In genomic region chr17:5486206-5487124, GRCh38 we compare ENCODE assay signal across 8 cellular contexts. TPM values are rescaled to one million over a fixed set of nuclear protein-coding genes. Genes with fewer than 3 reads are reported as not detected.
DNase-seq lines count a peak whose midpoint lies in the region; ATAC-seq and TF ChIP-seq lines count a peak whose summit lies in the region.

Gene MIS12 (plus strand): TSS chr17:5486566. CDS start chr17:5488863, 2,297 bp downstream.

- intact Hi-C loops in activated B cell treated with CpG ODN at 0.5 μM for 24 hours (cut with micrococcal nuclease) (loop anchor here (1.0 to 5.0 kb wide), 8 partner anchors 15 to 1849 kb away; partner anchors contain the start of genes ARRB2, C1QBP, CTNS and KIAA0753), spleen (cut with DNase I; ENCODE audit: low total_unique reads) (no loop called here)

- POLR2A ChIA-PET in AG04450 (lab: Yijun Ruan, JAX) = interaction anchor here (0.6 to 2.1 kb wide), 11 partner anchors 8 to 98 kb away, joined by 3 to 21 read pairs (median 4); partner anchors contain the start of genes C1QBP, DHX33 and NLRP1
- POLR2A ChIA-PET in activated B cell treated with CpG ODN at 0.5 μM for 24 hours (lab: Charles Lee) = interaction anchor here (0.6 to 4.3 kb wide), 24 partner anchors 8 to 1507 kb away, joined by 3 to 78 read pairs (median 4); partner anchors contain the start of genes C1QBP, DHX33, NLRP1 and NUP88

- peaks cover 21 to 70% (median 47%) of the 10 kb centered on the region in 6 donors for H3K4me1 ChIP-seq in spleen

- no peaks in the 10 kb centered on the region for H3K27me3 Mint-ChIP-seq in activated B cell treated with CpG ODN at 0.5 μM for 24 hours
- peaks cover 10 to 17% (median 10%) of the 10 kb centered on the region in 3 donors for H3K27me3 Mint-ChIP-seq in immature natural killer cell (ENCODE audit: low read depth in 3 of 3)

- H3K27me3 ChIP-seq in AG04450 (ENCODE audit: control insufficient read depth, insufficient read depth, low read length) (no peaks in the 10 kb centered on the region), spleen (replicated peaks in 1 of 7) (no peaks in the 10 kb centered on the region)

- DNase-seq in AG04450 (ENCODE audit: low read depth, low spot score) = peak; percentile 98
- peak; percentile 97 for DNase-seq in NCI-H345 (lab: John Stamatoyannopoulos, UW)
- DNase-seq in activated B cell treated with CpG ODN at 0.5 μM for 24 hours = peak; percentile 84
- peak; percentile 86 to 100 (median 98) for DNase-seq in caudate nucleus (lab: John Stamatoyannopoulos, UW)
- peak; percentile 97 to 98 (median 97) for DNase-seq in immature natural killer cell
- peak; percentile 98 for DNase-seq in spleen

- H3K4me3 ChIP-seq in AG04450 (ENCODE audit: low read depth, low read length) = peak within 1 kb of the TSS; percentile 91
- H3K4me3 ChIP-seq in spleen = peak within 1 kb of the TSS; percentile 85 to 97 (median 93)

- H3K27ac ChIP-seq in AG04450 (ENCODE audit: low read depth, low read length) (peak within 1 kb of the TSS; percentile 99), caudate nucleus (ENCODE audit: low read depth, low read length) (peak within 1 kb of the TSS; percentile 98), spleen (peak within 1 kb of the TSS; percentile 93 to 100 (median 99))

- H3K4me3 Mint-ChIP-seq in activated B cell treated with CpG ODN at 0.5 μM for 24 hours = peak within 1 kb of the TSS; percentile 94
- H3K4me3 Mint-ChIP-seq in immature natural killer cell = peak within 1 kb of the TSS; percentile 94 to 98 (median 96)

- ATAC-seq in HG03196 (IDR thresholded peaks at IDR 0.05; ENCODE audit: unreplicated experiment) (peak; percentile 83), activated B cell treated with CpG ODN at 0.5 μM for 24 hours (ENCODE audit: low read depth) (peak; percentile 87)

- H3K4me1 Mint-ChIP-seq in activated B cell treated with CpG ODN at 0.5 μM for 24 hours (peaks cover 43% of the 10 kb centered on the region), immature natural killer cell (peaks cover 52 to 74% of the 10 kb centered on the region in 2 donors)

- 0 to 1% (median 0%) methylated on average over 36 to 77 of the region's 77 CpGs for WGBS in spleen, 5 donors

- in situ Hi-C loops in GM18951 (cut with MboI; ENCODE audit: low sequenced_read_pairs, unreplicated experiment) = no loop called here

- H3K9me3 ChIP-seq in AG04450 (ENCODE audit: control insufficient read depth, insufficient read depth, low read length) = no peaks in the 10 kb centered on the region
- no peaks in the 10 kb centered on the region for H3K9me3 ChIP-seq in spleen

- H3K27ac Mint-ChIP-seq in activated B cell treated with CpG ODN at 0.5 μM for 24 hours = peak within 1 kb of the TSS; percentile 98
- peak within 1 kb of the TSS; percentile 96 to 100 (median 98) for H3K27ac Mint-ChIP-seq in immature natural killer cell

- H3K9me3 Mint-ChIP-seq in activated B cell treated with CpG ODN at 0.5 μM for 24 hours = no peaks in the 10 kb centered on the region
- H3K9me3 Mint-ChIP-seq in immature natural killer cell = no peaks in the 10 kb centered on the region

- CTCF ChIA-PET in AG04450 (lab: Charles Lee) (interaction anchor here (0.6 kb wide), 1 partner anchor 221 kb away, joined by 3 read pairs; no protein-coding TSS in a partner anchor), activated B cell treated with CpG ODN at 0.5 μM for 24 hours (lab: Charles Lee) (interaction anchor here (1.6 kb wide), 1 partner anchor 47 kb away, joined by 4 read pairs; the partner anchor contains the start of gene C1QBP)

- TF ChIP-seq CTCF in AG04450 (IDR thresholded peaks at IDR 0.05; ENCODE audit: low read depth, low read length) = no peak
- TF ChIP-seq CTCF in activated B cell treated with CpG ODN at 0.5 μM for 24 hours (IDR thresholded peaks at IDR 0.05) = no peak
- peak in 2 of 11 experiments; percentile 1 to 24 for TF ChIP-seq CTCF in spleen (IDR thresholded peaks at IDR 0.05 in 8 of 11, conservative IDR thresholded peaks at IDR 0.05 in 3 of 11)

- TF ChIP-seq POLR2A in GM18951 (IDR thresholded peaks at IDR 0.05; ENCODE audit: extremely low read depth, insufficient read depth, insufficient read length) (peak; percentile 90), spleen (IDR thresholded peaks at IDR 0.05) (peak in 1 of 3 donors; percentile 61)

- H3K36me3 Mint-ChIP-seq in activated B cell treated with CpG ODN at 0.5 μM for 24 hours (ENCODE audit: low read depth) (peaks cover 74% of the 10 kb centered on the region), immature natural killer cell (peaks cover 5 to 16% (median 14%) of the 10 kb centered on the region in 3 donors)

- H3K36me3 ChIP-seq in spleen = peaks cover 3 to 66% (median 57%) of the 10 kb centered on the region in 6 donors

RNA-seq across cellular contexts. Expression of gene MIS12, which starts in this region (rescaled TPM):
- polyA plus RNA-seq in AG04450 (2011; rRNA removed) (10.0 and 13.7 TPM in 2 replicates), immature natural killer cell (10 to 100 TPM; 20.8 to 32.6 (median 24.1) TPM), spleen (10 to 100 TPM; 15.5 to 19.3 (median 16.3) TPM)
- 9.6 and 11.8 TPM in 2 replicates for polyA minus RNA-seq in AG04450 (2011; rRNA and poly(A)+ RNA removed)
- total RNA-seq in activated B cell treated with CpG ODN at 0.5 μM for 24 hours (29.7 and 31.2 TPM in 2 replicates), spleen (10 to 100 TPM; 19.0 to 46.3 (median 21.8) TPM)

Comparison
In these comparisons a context has a peak if more than half of its experiments do, and no peak if none do; other contexts are left out.
1. Peak in every context shown above with its lines: DNase-seq, ATAC-seq, H3K4me3 ChIP-seq and H3K27ac ChIP-seq.